23 cellular contexts compared by ENCODE assay signal in genomic region chr2:14292964-14293363, GRCh38.
DNase-seq lines count a peak whose midpoint lies in the region; FAIRE-seq and TF ChIP-seq lines count a peak whose summit lies in the region.
"Had no signal": no experiment of that assay in that cellular context is flagged by ENCODE, and none has a peak within 500 bp of the region (broad histone marks: within the 10 kb centered on the region; RNA-seq: fewer than 3 reads in every experiment).

No MANE protein-coding gene starts in this region.

- no peaks in the 10 kb centered on the region for H3F3A ChIP-seq in neural cell (ENCODE audit: insufficient read depth, low read length, poor library complexity, severe bottlenecking)

- TF ChIP-seq CTCF in adrenal gland (IDR thresholded peaks at IDR 0.05) (no peak), neural cell (IDR thresholded peaks at IDR 0.05; ENCODE audit: poor library complexity, severe bottlenecking) (no peak)

- no peak overlapping the region for H2AFZ ChIP-seq in neural cell (ENCODE audit: low read depth, low read length)
- H2AFZ ChIP-seq: GM23248 had no signal

- H3K9me3 ChIP-seq in adrenal gland (replicated peaks in 1 of 3), result no peaks in the 10 kb centered on the region
- no peaks in the 10 kb centered on the region for H3K9me3 ChIP-seq in neural cell (ENCODE audit: low read length)
- H3K9me3 ChIP-seq: BLaER1 treated with 17β-estradiol and CSF1 and Interleukin-3, amounts not matched to agents 10 nM and 100 nM had no signal

- intact Hi-C loops in adrenal gland (cut with DNase I), result no loop called here

- 20 to 33% (median 28%) methylated on average over 3 of the region's 3 CpGs for WGBS in adrenal gland, 4 donors

- H3K4me3 ChIP-seq in adrenal gland (no peak overlapping the region), neural cell (ENCODE audit: low read length) (peak overlapping the region; percentile 12)
- H3K4me3 ChIP-seq: A549; BLaER1 treated with 17β-estradiol and CSF1 and Interleukin-3, amounts not matched to agents 10 nM and 100 nM; GM23248 had no signal

- H3K79me2 ChIP-seq in neural cell (replicated peaks; ENCODE audit: insufficient read depth, low read length), result no peaks in the 10 kb centered on the region

- no peak for TF ChIP-seq POLR2A in adrenal gland (IDR thresholded peaks at IDR 0.05)

- FAIRE-seq in RCC 7860 (lab: Jason Lieb, UNC), result no peak
- FAIRE-seq: A549, G401.6, GM12891, H54 had no signal

- peaks cover 0 to 15% of the 10 kb centered on the region in 2 donors for H3K4me1 ChIP-seq in adrenal gland (replicated peaks in 1 of 2)
- H3K4me1 ChIP-seq: A549 had no signal

- H3K27ac ChIP-seq in adrenal gland (peak overlapping the region in 1 of 5 donors; percentile 29), neural cell (ENCODE audit: low read length) (no peak overlapping the region)
- H3K27ac ChIP-seq: 22Rv1; A549; BLaER1 treated with 17β-estradiol and CSF1 and Interleukin-3, amounts not matched to agents 10 nM and 100 nM; GM23248; HL-60 had no signal

- H3K4me2 ChIP-seq in neural cell (ENCODE audit: low read length), result no peak overlapping the region
- H3K4me2 ChIP-seq: A549 had no signal

- TF ChIP-seq EP300 in neural cell (conservative IDR thresholded peaks at IDR 0.05; ENCODE audit: poor library complexity, severe bottlenecking), result peak; percentile 56

- DNase-seq in NCI-H1417 (lab: John Stamatoyannopoulos, UW) (peak in 2 of 3 experiments; percentile 15 to 55), NCI-H1417 treated with DMSO at 0.1 percent for 48 hours (lab: John Stamatoyannopoulos, UW) (no peak), NCI-H82 (lab: John Stamatoyannopoulos, UW) (peak; percentile 62), adrenal gland (peak in 4 of 7 donors; percentile 4 to 38 (median 25)), RCC 7860 (ENCODE audit: low spot score) (no peak), OCI-M1 (lab: John Stamatoyannopoulos, UW) (no peak), cerebellar nuclear complex (lab: John Stamatoyannopoulos, UW) (no peak)
- DNase-seq: AML-193; CD8-positive, alpha-beta memory T cell; COR-L47; DMS 273 treated with DMSO at 0.1 percent for 48 hours; DMS53; GM23248; HCEC 1CT; IMR-90 had no signal

- no peak overlapping the region for H3K9ac ChIP-seq in neural cell (ENCODE audit: low read length)
- H3K9ac ChIP-seq: BLaER1 treated with 17β-estradiol and CSF1 and Interleukin-3, amounts not matched to agents 10 nM and 100 nM; GM23248 had no signal

- H4K20me1 ChIP-seq in neural cell (ENCODE audit: insufficient read depth), result no peaks in the 10 kb centered on the region
- H4K20me1 ChIP-seq: BLaER1 treated with 17β-estradiol and CSF1 and Interleukin-3, amounts not matched to agents 10 nM and 100 nM had no signal

- H3K27me3 ChIP-seq in adrenal gland (no peaks in the 10 kb centered on the region), neural cell (ENCODE audit: insufficient read depth, low read depth, low read length) (no peaks in the 10 kb centered on the region)
- H3K27me3 ChIP-seq: BLaER1 treated with 17β-estradiol and CSF1 and Interleukin-3, amounts not matched to agents 10 nM and 100 nM had no signal

- no peak for TF ChIP-seq RAD21 in neural cell (conservative IDR thresholded peaks at IDR 0.05)

- H3K9me2 ChIP-seq in neural cell (ENCODE audit: insufficient read depth, low read length), result no peaks in the 10 kb centered on the region

- H3K36me3 ChIP-seq in adrenal gland (replicated peaks in 1 of 2) (no peaks in the 10 kb centered on the region), neural cell (ENCODE audit: insufficient read depth, low read length) (no peaks in the 10 kb centered on the region)
- H3K36me3 ChIP-seq: BLaER1 treated with 17β-estradiol and CSF1 and Interleukin-3, amounts not matched to agents 10 nM and 100 nM had no signal

TF ChIP-seq in neural cell, 6 proteins besides CTCF, POLR2A, EP300 and RAD21:
- TF ChIP-seq POLR2AphosphoS5 (IDR thresholded peaks at IDR 0.05) (peak; percentile 54), SMC3 (conservative IDR thresholded peaks at IDR 0.05; ENCODE audit: poor library complexity) (no peak)

Comparison
In these comparisons a context has a peak if more than half of its experiments do, and no peak if none do; other contexts are left out.
1. DNase-seq: peak in NCI-H1417 (2 of 3), NCI-H82 (single experiment) and adrenal gland (4 of 7); none in NCI-H1417 treated with DMSO at 0.1 percent for 48 hours (single experiment), RCC 7860 (single experiment), OCI-M1 (single experiment) and cerebellar nuclear complex (0 of 2).